ENCODE assay signal across 9 cellular contexts in the genomic region with DNA sequence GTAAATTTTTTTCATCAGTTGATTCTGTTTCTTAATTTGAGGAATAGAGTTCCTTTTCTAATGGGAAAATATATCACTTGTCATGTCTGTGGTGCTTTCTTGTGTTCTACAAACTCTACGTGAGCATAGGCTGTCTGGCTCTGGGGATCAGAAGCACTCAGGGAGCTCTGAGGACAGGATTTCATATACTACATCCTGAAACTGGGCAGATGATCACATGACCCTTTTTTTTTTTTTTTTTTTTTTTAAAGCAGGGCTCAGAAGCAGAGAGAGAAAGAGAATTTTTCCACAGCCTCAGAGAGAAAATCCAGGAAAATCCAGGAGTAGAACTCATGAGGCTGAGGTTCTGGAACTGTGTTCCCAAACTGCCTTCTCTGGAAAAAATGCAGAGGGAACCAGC.
DNase-seq lines count a peak whose midpoint lies in the region; ATAC-seq and TF ChIP-seq lines count a peak whose summit lies in the region.
"Had no signal": no experiment of that assay in that cellular context is flagged by ENCODE, and none has a peak within 500 bp of the region (broad histone marks: within the 10 kb centered on the region; RNA-seq: fewer than 3 reads in every experiment).

No MANE protein-coding gene starts in this region.

- DNase-seq in COLO829 (ENCODE audit: low spot score) = peak; percentile 27
- DNase-seq in SK-MEL-5 (ENCODE audit: low read depth, low spot score) = peak; percentile 41
- no peak for DNase-seq in effector memory CD4-positive, alpha-beta T cell
- no peak for DNase-seq in SIG-M5 treated with dmso at 0.1 percent for 504 hours (lab: John Stamatoyannopoulos, UW; ENCODE audit: unreplicated experiment)

- H3K4me2 ChIP-seq in parathyroid adenoma (ENCODE audit: low read length) = peak overlapping the region; percentile 14

- no peak overlapping the region for H3K9ac ChIP-seq in parathyroid adenoma

- H2AFZ ChIP-seq in parathyroid adenoma = peak overlapping the region; percentile 55

- no peak for TF ChIP-seq CTCF in parathyroid adenoma (IDR thresholded peaks at IDR 0.05)

- H3K9me3 ChIP-seq in effector memory CD4-positive, alpha-beta T cell (ENCODE audit: control insufficient read depth, low read length) = no peaks in the 10 kb centered on the region
- H3K9me3 ChIP-seq in parathyroid adenoma (ENCODE audit: control insufficient read depth, low read length) = no peaks in the 10 kb centered on the region
- H3K9me3 ChIP-seq: gastroesophageal sphincter had no signal

- H3K4me3 ChIP-seq in effector memory CD4-positive, alpha-beta T cell (ENCODE audit: insufficient read depth, low read depth, low read length, poor library complexity, severe bottlenecking) = no peak overlapping the region
- peak overlapping the region; percentile 11 for H3K4me3 ChIP-seq in parathyroid adenoma (ENCODE audit: low read depth, low read length)
- H3K4me3 ChIP-seq: gastroesophageal sphincter had no signal

- no peaks in the 10 kb centered on the region for H3K27me3 ChIP-seq in effector memory CD4-positive, alpha-beta T cell (replicated peaks; ENCODE audit: control insufficient read depth, insufficient read depth, low read length, poor library complexity, severe bottlenecking)
- no peaks in the 10 kb centered on the region for H3K27me3 ChIP-seq in parathyroid adenoma (ENCODE audit: control insufficient read depth, insufficient read depth, low read length)
- H3K27me3 ChIP-seq: gastroesophageal sphincter had no signal

- H3K27ac ChIP-seq in effector memory CD4-positive, alpha-beta T cell (ENCODE audit: insufficient read depth, low read length, poor library complexity, severe bottlenecking) = peak overlapping the region; percentile 24
- H3K27ac ChIP-seq in parathyroid adenoma = peak overlapping the region; percentile 83

- H3K4me1 ChIP-seq in effector memory CD4-positive, alpha-beta T cell (ENCODE audit: control insufficient read depth, insufficient read depth, low read length, poor library complexity, severe bottlenecking) = peaks cover 41% of the 10 kb centered on the region
- peaks cover 38% of the 10 kb centered on the region for H3K4me1 ChIP-seq in parathyroid adenoma

- no peaks in the 10 kb centered on the region for H3K79me2 ChIP-seq in parathyroid adenoma

- peaks cover 23% of the 10 kb centered on the region for H3K36me3 ChIP-seq in effector memory CD4-positive, alpha-beta T cell (ENCODE audit: control insufficient read depth, insufficient read depth, low read length)
- no peaks in the 10 kb centered on the region for H3K36me3 ChIP-seq in parathyroid adenoma (ENCODE audit: control insufficient read depth, insufficient read depth, low read length)
- H3K36me3 ChIP-seq: gastroesophageal sphincter had no signal

- ATAC-seq in GM21529 (IDR thresholded peaks at IDR 0.05; ENCODE audit: unreplicated experiment) = no peak
- no peak for ATAC-seq in GM18867 (IDR thresholded peaks at IDR 0.05; ENCODE audit: unreplicated experiment)
- no peak for ATAC-seq in HG02884 (IDR thresholded peaks at IDR 0.05; ENCODE audit: unreplicated experiment)

- in situ Hi-C loops in SK-MEL-5 (cut with HindIII; ENCODE audit: low pct_unique_long_range_greater_than_20kb, low sequenced_read_pairs) = no loop called here

Comparison
In these comparisons a context has a peak if more than half of its experiments do, and no peak if none do; other contexts are left out.
1. DNase-seq: peak in COLO829 (single experiment) and SK-MEL-5 (single experiment); none in effector memory CD4-positive, alpha-beta T cell (0 of 3) and SIG-M5 treated with dmso at 0.1 percent for 504 hours (single experiment).